Comparison of ENCODE assay signal across 18 cellular contexts in genomic region chr10:121417298-121417697, GRCh38.
DNase-seq lines count a peak whose midpoint lies in the region; ATAC-seq and TF ChIP-seq lines count a peak whose summit lies in the region.
"Had no signal": no experiment of that assay in that cellular context is flagged by ENCODE, and none has a peak within 500 bp of the region (broad histone marks: within the 10 kb centered on the region; RNA-seq: fewer than 3 reads in every experiment).

No MANE protein-coding gene starts in this region.

- peaks cover 17% of the 10 kb centered on the region for H3K4me1 ChIP-seq in cardiac muscle cell (ENCODE audit: low read depth)
- peaks cover 11% of the 10 kb centered on the region for H3K4me1 ChIP-seq in left ventricle myocardium inferior
- H3K4me1 ChIP-seq in colonic mucosa: no peaks in the 10 kb centered on the region
- peaks cover 22% of the 10 kb centered on the region for H3K4me1 ChIP-seq in hepatocyte (ENCODE audit: insufficient read depth)
- H3K4me1 ChIP-seq: BLaER1 treated with 17β-estradiol and CSF1 and Interleukin-3, amounts not matched to agents 10 nM and 100 nM had no signal

- H3K4me3 ChIP-seq in cardiac muscle cell: no peak overlapping the region
- H3K4me3 ChIP-seq in left ventricle myocardium inferior: no peak overlapping the region
- H3K4me3 ChIP-seq in colonic mucosa: no peak overlapping the region
- no peak overlapping the region for H3K4me3 ChIP-seq in hepatocyte
- H3K4me3 ChIP-seq: A549; BLaER1 treated with 17β-estradiol and CSF1 and Interleukin-3, amounts not matched to agents 10 nM and 100 nM had no signal

- intact Hi-C loops in left cardiac atrium (cut with DNase I) (no loop called here), left ventricle myocardium inferior (cut with micrococcal nuclease) (no loop called here), cardiac septum (cut with DNase I) (no loop called here), colonic mucosa (cut with DNase I) (no loop called here)

- TF ChIP-seq CTCF in cardiac muscle cell (IDR thresholded peaks at IDR 0.05; ENCODE audit: low read depth, low read length): no peak
- TF ChIP-seq CTCF in left ventricle myocardium inferior (IDR thresholded peaks at IDR 0.05; ENCODE audit: borderline replicate concordance): no peak
- TF ChIP-seq CTCF in colonic mucosa (IDR thresholded peaks at IDR 0.05): no peak
- no peak for TF ChIP-seq CTCF in hepatocyte (IDR thresholded peaks at IDR 0.05; ENCODE audit: poor library complexity)

- 82% methylated on average over 2 of the region's 2 CpGs for WGBS in hepatocyte (ENCODE audit: low lambda C conversion rate, missing lambda C conversion rate)

- H3K27ac ChIP-seq in cardiac muscle cell: peak overlapping the region; percentile 64
- H3K27ac ChIP-seq in left ventricle myocardium inferior (replicated peaks): peak overlapping the region; percentile 30
- H3K27ac ChIP-seq in colonic mucosa: peak overlapping the region; percentile 73
- peak overlapping the region; percentile 82 for H3K27ac ChIP-seq in hepatocyte
- H3K27ac ChIP-seq: 22Rv1; A549; BLaER1 treated with 17β-estradiol and CSF1 and Interleukin-3, amounts not matched to agents 10 nM and 100 nM; C4-2B had no signal

- no peak overlapping the region for H3K4me2 ChIP-seq in hepatocyte
- H3K4me2 ChIP-seq: A549; BLaER1 treated with 17β-estradiol and CSF1 and Interleukin-3, amounts not matched to agents 10 nM and 100 nM had no signal

- no peaks in the 10 kb centered on the region for H3K9me3 ChIP-seq in cardiac muscle cell (ENCODE audit: low read depth)
- H3K9me3 ChIP-seq in left ventricle myocardium inferior (replicated peaks): no peaks in the 10 kb centered on the region
- no peaks in the 10 kb centered on the region for H3K9me3 ChIP-seq in colonic mucosa
- no peaks in the 10 kb centered on the region for H3K9me3 ChIP-seq in hepatocyte (ENCODE audit: low read depth)
- H3K9me3 ChIP-seq: A549, Caco-2 had no signal

- no peaks in the 10 kb centered on the region for H3K79me2 ChIP-seq in hepatocyte

- ATAC-seq in left cardiac atrium: no peak
- ATAC-seq: A549; CD8-positive, alpha-beta T cell had no signal

- no peaks in the 10 kb centered on the region for H4K20me1 ChIP-seq in hepatocyte (ENCODE audit: insufficient read depth, poor library complexity, severe bottlenecking)
- H4K20me1 ChIP-seq: BLaER1 treated with 17β-estradiol and CSF1 and Interleukin-3, amounts not matched to agents 10 nM and 100 nM had no signal

- no peak overlapping the region for H3K9ac ChIP-seq in colonic mucosa (ENCODE audit: low read depth in 2 of 2, low read length in 2 of 2)
- H3K9ac ChIP-seq: BLaER1 treated with 17β-estradiol and CSF1 and Interleukin-3, amounts not matched to agents 10 nM and 100 nM had no signal

- H2AFZ ChIP-seq in hepatocyte: no peak overlapping the region

- H3K9me2 ChIP-seq in hepatocyte (replicated peaks; ENCODE audit: insufficient read depth): no peaks in the 10 kb centered on the region

- no peaks in the 10 kb centered on the region for H3K27me3 ChIP-seq in cardiac muscle cell
- no peaks in the 10 kb centered on the region for H3K27me3 ChIP-seq in left ventricle myocardium inferior (ENCODE audit: low read depth)
- no peaks in the 10 kb centered on the region for H3K27me3 ChIP-seq in colonic mucosa
- no peaks in the 10 kb centered on the region for H3K27me3 ChIP-seq in hepatocyte
- H3K27me3 ChIP-seq: BLaER1 treated with 17β-estradiol and CSF1 and Interleukin-3, amounts not matched to agents 10 nM and 100 nM had no signal

- no peak for DNase-seq in cardiac muscle cell (ENCODE audit: low read depth in 1 of 2, low spot score in 1 of 2)
- no peak for DNase-seq in left cardiac atrium
- no peak for DNase-seq in left ventricle myocardium inferior
- no peak for DNase-seq in cardiac septum (ENCODE audit: low spot score)
- no peak for DNase-seq in colonic mucosa
- no peak for DNase-seq in hepatocyte (ENCODE audit: low spot score)
- DNase-seq in middle frontal gyrus (ENCODE audit: extremely low spot score, low spot score): no peak
- DNase-seq: AML-193; Caco-2; Calu3; CD4-positive, alpha-beta T cell; CD8-positive, alpha-beta T cell; DMS79 treated with DMSO at 0.1 percent for 48 hours; GF-D8 had no signal

- no peaks in the 10 kb centered on the region for H3K36me3 ChIP-seq in cardiac muscle cell
- H3K36me3 ChIP-seq in left ventricle myocardium inferior: no peaks in the 10 kb centered on the region
- no peaks in the 10 kb centered on the region for H3K36me3 ChIP-seq in colonic mucosa
- no peaks in the 10 kb centered on the region for H3K36me3 ChIP-seq in hepatocyte (replicated peaks; ENCODE audit: insufficient read depth, low read depth)
- H3K36me3 ChIP-seq: BLaER1 treated with 17β-estradiol and CSF1 and Interleukin-3, amounts not matched to agents 10 nM and 100 nM had no signal

Comparison
In these comparisons a context has a peak if more than half of its experiments do, and no peak if none do; other contexts are left out.
1. H3K27ac ChIP-seq: peak in every context shown above with its lines; median percentile 82 in hepatocyte; 73 in colonic mucosa; 64 in cardiac muscle cell; 30 in left ventricle myocardium inferior.